In genomic region chr6:62803094-62803493, GRCh38 we compare ENCODE assay signal across 11 cellular contexts.
"Had no signal": no experiment of that assay in that cellular context is flagged by ENCODE, and none has a peak within 500 bp of the region (broad histone marks: within the 10 kb centered on the region; RNA-seq: fewer than 3 reads in every experiment).

No MANE protein-coding gene starts in this region.

- H3K4me3 ChIP-seq: gastroesophageal sphincter, pancreas, tibial artery had no signal

- DNase-seq: activated CD4-positive, alpha-beta T cell treated with anti-CD3 and anti-CD28 coated beads, Interleukin-2, amount 50 U/mL, for 48 hours; activated CD8-positive, alpha-beta memory T cell treated with anti-CD3 and anti-CD28 coated beads, Interleukin-2, amount 10 ng/mL, durations not matched to agents 7 days and 5 days; activated naive CD4-positive, alpha-beta T cell treated with anti-CD3 and anti-CD28 coated beads, Interleukin-2, amount 10 ng/mL, durations not matched to agents 7 days and 5 days; activated T-cell treated with anti-CD3 and anti-CD28 coated beads, Interleukin-2, amount 50 U/mL, for 24 hours; naive B cell; pancreas; stimulated activated CD4-positive, alpha-beta T cell treated with anti-CD3 and anti-CD28 coated beads, Interleukin-2, amount 100 ng/mL, for 48 hours; tibial artery had no signal

- ATAC-seq: activated CD8-positive, alpha-beta memory T cell treated with anti-CD3 and anti-CD28 coated beads, Interleukin-2, amount 10 ng/mL, durations not matched to agents 7 days and 5 days; gastroesophageal sphincter; left lobe of liver; pancreas; stimulated activated memory B cell treated with anti-CD40 and anti-IgM and Interleukin-4, amounts not matched to agents 10 μg/mL and 1 μg/mL and 100 μg/mL, for 72 hours had no signal
